ENCODE assay signal across 20 cellular contexts in genomic region chr19:16060294-16060693, GRCh38.
"Had no signal": no experiment of that assay in that cellular context is flagged by ENCODE, and none has a peak within 500 bp of the region (broad histone marks: within the 10 kb centered on the region; RNA-seq: fewer than 3 reads in every experiment).

No MANE protein-coding gene starts in this region.

- H3K27ac ChIP-seq: coronary artery, dorsolateral prefrontal cortex, esophagus muscularis mucosa, foreskin keratinocyte, gastroesophageal sphincter, heart left ventricle, hepatocyte, left lung, lower lobe of right lung had no signal

- DNase-seq: dermis blood vessel endothelial cell; dorsolateral prefrontal cortex; effector CD4-positive, alpha-beta T cell; effector memory CD4-positive, alpha-beta T cell; foreskin keratinocyte; heart left ventricle; hypothalamus; immature natural killer cell; islet precursor cell; kidney; kidney glomerular epithelial cell; left lung; left ventricle myocardium superior; lower lobe of right lung; mesenchymal stem cell; naive thymus-derived CD4-positive, alpha-beta T cell had no signal

- ATAC-seq: foreskin keratinocyte; gastroesophageal sphincter; heart left ventricle; left lung; left ventricle myocardium superior; lower lobe of right lung; naive thymus-derived CD4-positive, alpha-beta T cell had no signal
